ENCODE assay signal across 8 cellular contexts in genomic region chr1:169105434-169106094, GRCh38. TPM values are rescaled to one million over a fixed set of nuclear protein-coding genes. Genes with fewer than 3 reads are reported as not detected.
A peak's percentile ranks its signal among the peaks of the same experiment; 100 is the strongest.
DNase-seq lines count a peak whose midpoint lies in the region; ATAC-seq, FAIRE-seq and TF ChIP-seq lines count a peak whose summit lies in the region.

No MANE protein-coding gene starts in this region.

- H3K36me3 ChIP-seq in IMR-90 (ENCODE audit: control insufficient read depth, insufficient read depth, low read length) (no peaks in the 10 kb centered on the region), mammary epithelial cell (ENCODE audit: insufficient read depth, low read length) (no peaks in the 10 kb centered on the region), keratinocyte (ENCODE audit: control insufficient read depth in 2 of 2, extremely low read depth in 1 of 2, insufficient read depth in 2 of 2, low read length in 2 of 2) (no peaks in the 10 kb centered on the region), small intestine (ENCODE audit: control insufficient read depth in 2 of 2, insufficient read depth in 2 of 2, low read length in 2 of 2) (peaks cover 0 to 2% of the 10 kb centered on the region in 2 donors)

- no peak overlapping the region for H2AK9ac ChIP-seq in IMR-90 (replicated peaks; ENCODE audit: low read depth, low read length, poor library complexity)

- H3K79me1 ChIP-seq in IMR-90 (ENCODE audit: low read depth in 1 of 2, low read length in 2 of 2), result peaks cover 14 to 32% of the 10 kb centered on the region in 2 experiments

- intact Hi-C loops in IMR-90 (cut with micrococcal nuclease), result loop anchor here (2.0 to 5.0 kb wide), 3 partner anchors 222 to 262 kb away; partner anchors contain the start of genes BLZF1 and NME7
- intact Hi-C loops in mammary epithelial cell (cut with micrococcal nuclease), result loop anchor here (2.0 to 5.0 kb wide), 3 partner anchors 261 to 441 kb away; partner anchors contain the start of gene NME7

- H3K4me1 ChIP-seq in IMR-90 (ENCODE audit: control insufficient read depth, insufficient read depth, low read length) (peaks cover 14% of the 10 kb centered on the region), mammary epithelial cell (ENCODE audit: insufficient read depth, low read length) (peaks cover 46% of the 10 kb centered on the region), keratinocyte (ENCODE audit: control insufficient read depth, extremely low read depth, insufficient read depth, low read length) (peaks cover 49% of the 10 kb centered on the region), small intestine (ENCODE audit: control insufficient read depth in 2 of 2, insufficient read depth in 1 of 2, low read depth in 1 of 2, low read length in 1 of 2) (peaks cover 3 to 5% of the 10 kb centered on the region in 2 donors)

- H2AFZ ChIP-seq in IMR-90 (replicated peaks; ENCODE audit: low read length, poor library complexity), result peak overlapping the region; percentile 90
- peak overlapping the region; percentile 87 for H2AFZ ChIP-seq in mammary epithelial cell (ENCODE audit: low read depth, low read length)
- peak overlapping the region; percentile 71 for H2AFZ ChIP-seq in keratinocyte (ENCODE audit: control insufficient read depth, low read length)

- H3K9ac ChIP-seq in IMR-90 (ENCODE audit: low read depth, low read length) (no peak overlapping the region; the same call in 1 of the 2 replicates), mammary epithelial cell (ENCODE audit: insufficient read depth, low read length) (no peak overlapping the region), keratinocyte (ENCODE audit: control insufficient read depth, extremely low read depth, insufficient read depth, low read length) (peak overlapping the region; percentile 57)

- H3K4me3 ChIP-seq in IMR-90 (ENCODE audit: insufficient read depth, low read depth, low read length), result peak overlapping the region; percentile 97
- peak overlapping the region; percentile 59 to 88 (median 84) for H3K4me3 ChIP-seq in mammary epithelial cell (replicated peaks in 1 of 3; ENCODE audit: insufficient read depth in 1 of 3, low read depth in 2 of 3, low read length in 3 of 3)
- H3K4me3 ChIP-seq in keratinocyte (ENCODE audit: control insufficient read depth in 2 of 3, extremely low read depth in 1 of 3, insufficient read depth in 2 of 3, low read depth in 1 of 3, low read length in 3 of 3), result peak overlapping the region; percentile 47 to 78 (median 74)
- peak overlapping the region; percentile 12 to 97 for H3K4me3 ChIP-seq in small intestine (ENCODE audit: low read depth in 1 of 2, low read length in 2 of 2)

- peaks cover 7% of the 10 kb centered on the region for H3K27me3 ChIP-seq in IMR-90 (ENCODE audit: control insufficient read depth, insufficient read depth, low read length)
- no peaks in the 10 kb centered on the region for H3K27me3 ChIP-seq in mammary epithelial cell (ENCODE audit: insufficient read depth, low read length)
- peaks cover 30% of the 10 kb centered on the region for H3K27me3 ChIP-seq in keratinocyte (ENCODE audit: control insufficient read depth, extremely low read depth, insufficient read depth, low read length)
- H3K27me3 ChIP-seq in small intestine (ENCODE audit: control insufficient read depth in 2 of 2, insufficient read depth in 2 of 2, low read length in 2 of 2), result no peaks in the 10 kb centered on the region

- H2BK5ac ChIP-seq in IMR-90 (ENCODE audit: low read depth, low read length, poor library complexity, severe bottlenecking), result no peak overlapping the region

- H2BK120ac ChIP-seq in IMR-90 (ENCODE audit: low read depth, low read length), result no peak overlapping the region

- H3K56ac ChIP-seq in IMR-90 (ENCODE audit: extremely low read depth, insufficient read depth, low read length), result no peak overlapping the region

- H3K18ac ChIP-seq in IMR-90 (ENCODE audit: low read depth, low read length), result no peak overlapping the region

- peak; percentile 38 for DNase-seq in NCI-H2171 treated with DMSO at 0.1 percent for 48 hours (lab: John Stamatoyannopoulos, UW)
- DNase-seq in NCI-H2171 (lab: John Stamatoyannopoulos, UW), result no peak
- no peak for DNase-seq in IMR-90
- DNase-seq in SK-N-DZ (ENCODE audit: low spot score), result peak; percentile 76
- peak; percentile 57 for DNase-seq in mammary epithelial cell
- no peak for DNase-seq in keratinocyte (ENCODE audit: low read depth, low spot score)
- DNase-seq in small intestine, result peak; percentile 94

- H3K79me2 ChIP-seq in mammary epithelial cell (ENCODE audit: insufficient read depth, low read length) (peaks cover 40% of the 10 kb centered on the region), keratinocyte (ENCODE audit: control insufficient read depth, insufficient read depth, low read length) (peaks cover 39% of the 10 kb centered on the region)

- H3K9me3 ChIP-seq in IMR-90 (ENCODE audit: control insufficient read depth, insufficient read depth, low read length) (no peaks in the 10 kb centered on the region), mammary epithelial cell (replicated peaks; ENCODE audit: insufficient read depth, low read length) (no peaks in the 10 kb centered on the region), keratinocyte (ENCODE audit: control insufficient read depth, low read depth, low read length) (no peaks in the 10 kb centered on the region), small intestine (ENCODE audit: control insufficient read depth, low read depth) (no peaks in the 10 kb centered on the region)

- POLR2A ChIA-PET in IMR-90 (lab: Charles Lee; ENCODE audit: unreplicated experiment), result no interaction called here

- TF ChIP-seq RAD21 in IMR-90 (IDR thresholded peaks at IDR 0.05; ENCODE audit: low read length), result no peak

- in situ Hi-C loops in IMR-90 (cut with MboI; ENCODE audit: low sequenced_read_pairs) (loop anchor here (25.0 kb wide), 2 partner anchors 968 to 1607 kb away; partner anchors contain the start of gene GPR161), mammary epithelial cell (cut with MboI; ENCODE audit: low sequenced_read_pairs in 2 of 2) (loop anchor here in 1 of 2 donors (25.0 kb wide), 1 partner anchor 257 kb away; the partner anchor contains the start of genes BLZF1 and NME7)

- dilution Hi-C loops in IMR-90 (cut with HindIII; ENCODE audit: low sequenced_read_pairs, unreplicated experiment) (no loop called here), mammary epithelial cell (cut with HindIII; ENCODE audit: low sequenced_read_pairs) (loop anchor here (25.0 kb wide), 1 partner anchor 468 kb away; no protein-coding TSS in a partner anchor), keratinocyte (cut with MboI; ENCODE audit: extremely low pct_ligation_motif_present, low sequenced_read_pairs) (no loop called here)

- no peak for TF ChIP-seq POLR2A in IMR-90 (IDR thresholded peaks at IDR 0.05; ENCODE audit: low read depth, low read length)

- H2BK20ac ChIP-seq in IMR-90 (ENCODE audit: low read depth, low read length), result no peak overlapping the region

- H2AK5ac ChIP-seq in IMR-90 (ENCODE audit: low read depth, low read length), result no peak overlapping the region

- no peak overlapping the region for H2BK15ac ChIP-seq in IMR-90 (ENCODE audit: low read depth, low read length)

- H3K23ac ChIP-seq in IMR-90 (ENCODE audit: low read depth, low read length), result no peak overlapping the region

- ATAC-seq in GM21619 (IDR thresholded peaks at IDR 0.05; ENCODE audit: unreplicated experiment) (peak; percentile 27), IMR-90 (ENCODE audit: low read depth) (peak; percentile 4)

- no peak overlapping the region for H3K27ac ChIP-seq in IMR-90 (ENCODE audit: insufficient read depth, low read length)
- no peak overlapping the region for H3K27ac ChIP-seq in mammary epithelial cell (ENCODE audit: insufficient read depth, low read depth, low read length)
- no peak overlapping the region for H3K27ac ChIP-seq in keratinocyte (ENCODE audit: control insufficient read depth, insufficient read depth, low read length)
- peak overlapping the region; percentile 82 to 85 for H3K27ac ChIP-seq in small intestine (ENCODE audit: low read depth in 1 of 2, low read length in 1 of 2)

- H3K4ac ChIP-seq in IMR-90 (ENCODE audit: low read depth, low read length), result no peak overlapping the region

- FAIRE-seq in keratinocyte (lab: Jason Lieb, UNC) (no peak), small intestine (lab: Jason Lieb, UNC) (no peak)

- CTCF ChIA-PET in IMR-90 (lab: Yijun Ruan, JAX), result interaction anchor here (0.6 to 1.0 kb wide), 2 partner anchors 243 to 732 kb away, joined by 3 to 5 read pairs; no protein-coding TSS in a partner anchor
- CTCF ChIA-PET in mammary epithelial cell (lab: Charles Lee; ENCODE audit: low non-redundant PET), result no interaction called here

- H4K5ac ChIP-seq in IMR-90 (ENCODE audit: low read depth, low read length), result no peak overlapping the region

- TF ChIP-seq CTCF in IMR-90 (conservative IDR thresholded peaks at IDR 0.05; ENCODE audit: low read depth, low read length) (no peak), mammary epithelial cell (conservative IDR thresholded peaks at IDR 0.05 in 1 of 2, IDR thresholded peaks at IDR 0.05 in 1 of 2; ENCODE audit: extremely low read depth in 1 of 2, insufficient read depth in 1 of 2, low read depth in 1 of 2, low read length in 2 of 2) (no peak), keratinocyte (optimal IDR thresholded peaks at IDR 0.05 in 1 of 3, IDR thresholded peaks at IDR 0.05 in 1 of 3, conservative IDR thresholded peaks at IDR 0.05 in 1 of 3; ENCODE audit: extremely low read depth in 1 of 3, insufficient read depth in 2 of 3, low read length in 3 of 3) (no peak)

- no peaks in the 10 kb centered on the region for H3K9me1 ChIP-seq in IMR-90 (ENCODE audit: insufficient read depth, low read length)
- no peaks in the 10 kb centered on the region for H3K9me1 ChIP-seq in keratinocyte (ENCODE audit: control insufficient read depth, extremely low read depth, insufficient read depth, low read length)

- peak overlapping the region; percentile 71 for H3K4me2 ChIP-seq in IMR-90 (ENCODE audit: low read depth, low read length)
- peak overlapping the region; percentile 98 for H3K4me2 ChIP-seq in mammary epithelial cell (ENCODE audit: insufficient read depth, low read depth, low read length)
- peak overlapping the region; percentile 69 for H3K4me2 ChIP-seq in keratinocyte (ENCODE audit: control insufficient read depth, extremely low read depth, insufficient read depth, low read depth, low read length)

- no peak overlapping the region for H3K14ac ChIP-seq in IMR-90 (replicated peaks; ENCODE audit: low read depth, low read length)

- BruUV-seq in IMR-90 (replicated peaks; lab: Mats Ljungman, UMichigan) (no TSS peak), mammary epithelial cell (replicated peaks; lab: Mats Ljungman, UMichigan) (no TSS peak)

- no peak overlapping the region for H4K91ac ChIP-seq in IMR-90 (ENCODE audit: insufficient read depth, low read depth, low read length)

- no peaks in the 10 kb centered on the region for H4K20me1 ChIP-seq in IMR-90 (ENCODE audit: insufficient read depth, low read length)
- no peaks in the 10 kb centered on the region for H4K20me1 ChIP-seq in mammary epithelial cell (ENCODE audit: insufficient read depth, low read length)
- no peaks in the 10 kb centered on the region for H4K20me1 ChIP-seq in keratinocyte (ENCODE audit: control insufficient read depth, extremely low read depth, insufficient read depth, low read length)

- 3% methylated on average over 11 of the region's 47 CpGs; no CpG with 5 or more reads in 1 of the 2 experiments for WGBS in IMR-90 (ENCODE audit: extremely low coverage in 2 of 2, insufficient read length in 1 of 2), 2 experiments
- 0% methylated on average over 2 of the region's 47 CpGs for WGBS in mammary epithelial cell (ENCODE audit: low coverage, missing lambda C conversion rate)
- WGBS in small intestine, 3 donors, result 1 to 3% (median 1%) methylated on average over 27 to 47 of the region's 47 CpGs

- no peak overlapping the region for H4K8ac ChIP-seq in IMR-90 (ENCODE audit: low read depth in 2 of 2, low read length in 2 of 2)

RNA-seq across cellular contexts. Expression of gene ATP1B1, which starts 0.9 kb away (rescaled TPM):
- total RNA-seq in IMR-90 (2012; rRNA removed), result 14.5 and 20.3 TPM in 2 replicates
- 22.1 and 24.6 TPM in 2 replicates for polyA plus RNA-seq in IMR-90 (2012; rRNA removed)
- polyA plus RNA-seq in IMR-90 (2012; cell fraction: cytosol; rRNA removed), result 11.4 and 12.3 TPM in 2 replicates
- 3.0 and 8.8 TPM in 2 replicates for polyA plus RNA-seq in IMR-90 (2012; cell fraction: nucleus; rRNA removed; ENCODE audit: low replicate concordance)
- polyA plus RNA-seq in SK-N-DZ (2014; cell fraction: cytosol; rRNA removed), result 56.6 and 57.7 TPM in 2 replicates
- 27.7 and 29.6 TPM in 2 replicates for polyA plus RNA-seq in SK-N-DZ (2014; cell fraction: nucleus; rRNA removed)
- 100 to 1,000 TPM in 1 of 2 donors, 10 to 100 TPM in 1; 53.2 to 117 TPM for total RNA-seq in mammary epithelial cell
- polyA plus RNA-seq in mammary epithelial cell, result 31.0 TPM
- 41.2 TPM for polyA minus RNA-seq in mammary epithelial cell
- polyA plus RNA-seq in keratinocyte, result 21.1 to 32.8 TPM (median 30.0 TPM) in 3 replicates
- 32.4 TPM for polyA plus RNA-seq in keratinocyte (2011; ENCODE audit: low read depth)
- 11.2 and 16.6 TPM in 2 replicates for polyA plus RNA-seq in keratinocyte (2011; cell fraction: cytosol; rRNA removed)
- polyA plus RNA-seq in keratinocyte (2011; cell fraction: nucleus; rRNA removed), result 23.9 and 33.4 TPM in 2 replicates
- 35.0 and 37.8 TPM in 2 replicates for polyA plus RNA-seq in keratinocyte (2012; ENCODE audit: low replicate concordance)
- polyA minus RNA-seq in keratinocyte, result 8.4 to 29.2 TPM (median 15.0 TPM) in 3 replicates
- 22.6 TPM for polyA minus RNA-seq in keratinocyte (2011; cell fraction: cytosol; rRNA and poly(A)+ RNA removed)
- polyA minus RNA-seq in keratinocyte (2011; cell fraction: nucleus; rRNA and poly(A)+ RNA removed), result 18.6 and 28.9 TPM in 2 replicates
- polyA plus RNA-seq in small intestine, result 100 to 1,000 TPM; 216 to 240 (median 238) TPM

Comparison
In these comparisons a context has a peak if more than half of its experiments do, and no peak if none do; other contexts are left out.
1. DNase-seq: peak in NCI-H2171 treated with DMSO at 0.1 percent for 48 hours (single experiment), SK-N-DZ (single experiment), mammary epithelial cell (single experiment) and small intestine (single experiment); none in NCI-H2171 (single experiment), IMR-90 (single experiment) and keratinocyte (single experiment).
2. H3K27ac ChIP-seq: peak in small intestine (2 of 2); none in IMR-90 (single experiment), mammary epithelial cell (single experiment) and keratinocyte (single experiment).
3. Peak in every context shown above with its lines, with median percentiles within 50 percentile points of each other: H2AFZ ChIP-seq, H3K4me2 ChIP-seq and H3K4me3 ChIP-seq.